ENCODE assay signal across 17 cellular contexts in the genomic region with DNA sequence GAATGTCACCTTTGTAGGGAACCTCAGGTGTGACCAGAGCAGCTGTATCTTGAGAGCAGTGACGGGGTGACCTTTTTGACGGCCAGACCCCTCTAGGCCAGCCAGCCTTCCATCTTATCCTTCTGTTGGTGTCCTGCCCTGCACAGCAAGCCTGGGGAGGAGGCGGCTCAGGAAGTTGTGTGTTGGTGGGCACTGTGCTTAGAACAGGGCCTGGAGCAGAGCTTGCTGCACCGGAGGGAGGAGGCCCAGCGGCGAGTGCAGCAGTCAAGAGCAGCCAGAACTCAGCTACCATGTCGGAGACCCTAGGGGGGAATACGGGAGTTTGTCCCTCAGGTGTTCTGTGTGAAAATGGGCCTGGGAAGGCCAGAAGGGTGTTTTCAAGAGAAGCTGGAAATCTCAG.
DNase-seq lines count a peak whose midpoint lies in the region; ATAC-seq and TF ChIP-seq lines count a peak whose summit lies in the region.
"Had no signal": no experiment of that assay in that cellular context is flagged by ENCODE, and none has a peak within 500 bp of the region (broad histone marks: within the 10 kb centered on the region; RNA-seq: fewer than 3 reads in every experiment).

No MANE protein-coding gene starts in this region.

- TF ChIP-seq CTCF in coronary artery (IDR thresholded peaks at IDR 0.05) (no peak), sigmoid colon (IDR thresholded peaks at IDR 0.05) (no peak)

- peak; percentile 6 for DNase-seq in activated CD4-positive, alpha-beta memory T cell treated with anti-CD3 and anti-CD28 coated beads, Interleukin-2, amount 10 ng/mL, durations not matched to agents 7 days and 5 days
- DNase-seq in activated CD4-positive, alpha-beta memory T cell treated with anti-CD3 and anti-CD28 coated beads for 36 hours, result no peak
- peak; percentile 45 for DNase-seq in coronary artery (ENCODE audit: low spot score)
- peak; percentile 47 for DNase-seq in mesenteric fat pad (ENCODE audit: low spot score)
- peak; percentile 14 for DNase-seq in sigmoid colon
- DNase-seq in SW 1271 (lab: John Stamatoyannopoulos, UW), result no peak
- no peak for DNase-seq in activated CD4-positive, alpha-beta T cell treated with anti-CD3 and anti-CD28 coated beads for 36 hours
- DNase-seq in HAP-1 (ENCODE audit: low spot score in 2 of 2), result no peak
- DNase-seq: CD4-positive, alpha-beta memory T cell; DMS153; DMS79; GF-D8; GOT3 had no signal

- POLR2A ChIA-PET in activated CD4-positive, alpha-beta memory T cell treated with anti-CD3 and anti-CD28 coated beads, Interleukin-2, amount 10 ng/mL, durations not matched to agents 7 days and 5 days (lab: Charles Lee), result no interaction called here
- POLR2A ChIA-PET in activated CD4-positive, alpha-beta memory T cell treated with anti-CD3 and anti-CD28 coated beads for 36 hours (lab: Charles Lee), result no interaction called here
- POLR2A ChIA-PET in activated CD4-positive, alpha-beta T cell treated with anti-CD3 and anti-CD28 coated beads for 36 hours (lab: Charles Lee), result interaction anchor here (0.6 to 0.7 kb wide), 3 partner anchors 242 to 1271 kb away, joined by 3 to 4 read pairs (median 3); partner anchors contain the start of gene THOC5

- in situ Hi-C loops in HAP-1 (cut with MboI; ENCODE audit: low sequenced_read_pairs), result no loop called here

- H3K9me3 ChIP-seq in sigmoid colon (no peaks in the 10 kb centered on the region), HAP-1 (no peaks in the 10 kb centered on the region)
- H3K9me3 ChIP-seq: BLaER1 had no signal

- no peak for ATAC-seq in activated CD4-positive, alpha-beta T cell treated with anti-CD3 and anti-CD28 coated beads for 36 hours
- ATAC-seq: HepG2 had no signal

- CTCF ChIA-PET in activated CD4-positive, alpha-beta memory T cell treated with anti-CD3 and anti-CD28 coated beads, Interleukin-2, amount 10 ng/mL, durations not matched to agents 7 days and 5 days (lab: Charles Lee), result no interaction called here
- CTCF ChIA-PET in activated CD4-positive, alpha-beta memory T cell treated with anti-CD3 and anti-CD28 coated beads for 36 hours (lab: Charles Lee), result no interaction called here
- CTCF ChIA-PET in activated CD4-positive, alpha-beta T cell treated with anti-CD3 and anti-CD28 coated beads for 36 hours (lab: Charles Lee), result no interaction called here

- H3K36me3 Mint-ChIP-seq in activated CD4-positive, alpha-beta memory T cell treated with anti-CD3 and anti-CD28 coated beads, Interleukin-2, amount 10 ng/mL, durations not matched to agents 7 days and 5 days (ENCODE audit: low read depth), result no peaks in the 10 kb centered on the region
- H3K36me3 Mint-ChIP-seq in activated CD4-positive, alpha-beta memory T cell treated with anti-CD3 and anti-CD28 coated beads for 36 hours, result no peaks in the 10 kb centered on the region
- H3K36me3 Mint-ChIP-seq in activated CD4-positive, alpha-beta T cell treated with anti-CD3 and anti-CD28 coated beads for 36 hours (ENCODE audit: low read depth), result no peaks in the 10 kb centered on the region
- H3K36me3 Mint-ChIP-seq: CD14-positive monocyte; CD4-positive, alpha-beta memory T cell had no signal

- no peak overlapping the region for H3K4me3 ChIP-seq in coronary artery
- H3K4me3 ChIP-seq in sigmoid colon, result no peak overlapping the region
- H3K4me3 ChIP-seq in HAP-1, result no peak overlapping the region
- H3K4me3 ChIP-seq: BLaER1 had no signal

- H3K27me3 ChIP-seq in sigmoid colon (peaks cover 0 to 60% (median 32%) of the 10 kb centered on the region in 3 donors), HAP-1 (ENCODE audit: low read depth) (peaks cover 23% of the 10 kb centered on the region)
- H3K27me3 ChIP-seq: BLaER1 had no signal

- no peaks in the 10 kb centered on the region for H3K36me3 ChIP-seq in sigmoid colon
- no peaks in the 10 kb centered on the region for H3K36me3 ChIP-seq in HAP-1 (replicated peaks)
- H3K36me3 ChIP-seq: BLaER1 had no signal

- peaks cover 14% of the 10 kb centered on the region for H3K4me1 Mint-ChIP-seq in activated CD4-positive, alpha-beta memory T cell treated with anti-CD3 and anti-CD28 coated beads, Interleukin-2, amount 10 ng/mL, durations not matched to agents 7 days and 5 days
- peaks cover 3% of the 10 kb centered on the region for H3K4me1 Mint-ChIP-seq in activated CD4-positive, alpha-beta memory T cell treated with anti-CD3 and anti-CD28 coated beads for 36 hours (ENCODE audit: low read depth)
- peaks cover 10% of the 10 kb centered on the region for H3K4me1 Mint-ChIP-seq in activated CD4-positive, alpha-beta T cell treated with anti-CD3 and anti-CD28 coated beads for 36 hours
- H3K4me1 Mint-ChIP-seq: CD14-positive monocyte had no signal

- intact Hi-C loops in activated CD4-positive, alpha-beta memory T cell treated with anti-CD3 and anti-CD28 coated beads for 36 hours (cut with micrococcal nuclease), result no loop called here
- intact Hi-C loops in sigmoid colon (cut with DNase I), result no loop called here
- intact Hi-C loops in activated CD4-positive, alpha-beta T cell treated with anti-CD3 and anti-CD28 coated beads for 36 hours (cut with DNase I, micrococcal nuclease), result no loop called here

- no peaks in the 10 kb centered on the region for H3K9me3 Mint-ChIP-seq in activated CD4-positive, alpha-beta memory T cell treated with anti-CD3 and anti-CD28 coated beads, Interleukin-2, amount 10 ng/mL, durations not matched to agents 7 days and 5 days
- H3K9me3 Mint-ChIP-seq in activated CD4-positive, alpha-beta memory T cell treated with anti-CD3 and anti-CD28 coated beads for 36 hours, result no peaks in the 10 kb centered on the region
- H3K9me3 Mint-ChIP-seq in activated CD4-positive, alpha-beta T cell treated with anti-CD3 and anti-CD28 coated beads for 36 hours (ENCODE audit: low read depth), result no peaks in the 10 kb centered on the region
- H3K9me3 Mint-ChIP-seq: CD4-positive, alpha-beta memory T cell had no signal

- H3K27me3 Mint-ChIP-seq in activated CD4-positive, alpha-beta memory T cell treated with anti-CD3 and anti-CD28 coated beads, Interleukin-2, amount 10 ng/mL, durations not matched to agents 7 days and 5 days, result peaks cover 40% of the 10 kb centered on the region
- H3K27me3 Mint-ChIP-seq in activated CD4-positive, alpha-beta memory T cell treated with anti-CD3 and anti-CD28 coated beads for 36 hours, result peaks cover 38% of the 10 kb centered on the region
- peaks cover 39% of the 10 kb centered on the region for H3K27me3 Mint-ChIP-seq in activated CD4-positive, alpha-beta T cell treated with anti-CD3 and anti-CD28 coated beads for 36 hours

- WGBS in sigmoid colon, 2 donors, result 93 to 95% methylated on average over 8 of the region's 8 CpGs

- no peak overlapping the region for H3K27ac Mint-ChIP-seq in activated CD4-positive, alpha-beta memory T cell treated with anti-CD3 and anti-CD28 coated beads, Interleukin-2, amount 10 ng/mL, durations not matched to agents 7 days and 5 days
- no peak overlapping the region for H3K27ac Mint-ChIP-seq in activated CD4-positive, alpha-beta memory T cell treated with anti-CD3 and anti-CD28 coated beads for 36 hours
- H3K27ac Mint-ChIP-seq in activated CD4-positive, alpha-beta T cell treated with anti-CD3 and anti-CD28 coated beads for 36 hours, result no peak overlapping the region
- H3K27ac Mint-ChIP-seq: CD14-positive monocyte; CD4-positive, alpha-beta memory T cell had no signal

- TF ChIP-seq EP300 in sigmoid colon (IDR thresholded peaks at IDR 0.05), result no peak

- H3K27ac ChIP-seq in coronary artery, result no peak overlapping the region
- H3K27ac ChIP-seq in sigmoid colon, result no peak overlapping the region
- H3K27ac ChIP-seq: 22Rv1, BLaER1 had no signal

- H3K4me1 ChIP-seq in sigmoid colon (peaks cover 0 to 13% (median 11%) of the 10 kb centered on the region in 4 donors), HAP-1 (no peaks in the 10 kb centered on the region)
- H3K4me1 ChIP-seq: BLaER1 had no signal

- no peak overlapping the region for H3K4me3 Mint-ChIP-seq in activated CD4-positive, alpha-beta memory T cell treated with anti-CD3 and anti-CD28 coated beads, Interleukin-2, amount 10 ng/mL, durations not matched to agents 7 days and 5 days
- no peak overlapping the region for H3K4me3 Mint-ChIP-seq in activated CD4-positive, alpha-beta memory T cell treated with anti-CD3 and anti-CD28 coated beads for 36 hours
- no peak overlapping the region for H3K4me3 Mint-ChIP-seq in activated CD4-positive, alpha-beta T cell treated with anti-CD3 and anti-CD28 coated beads for 36 hours

- no peak for TF ChIP-seq POLR2A in sigmoid colon (IDR thresholded peaks at IDR 0.05)

Comparison
In these comparisons a context has a peak if more than half of its experiments do, and no peak if none do; other contexts are left out.
1. DNase-seq: peak in activated CD4-positive, alpha-beta memory T cell treated with anti-CD3 and anti-CD28 coated beads, Interleukin-2, amount 10 ng/mL, durations not matched to agents 7 days and 5 days (single experiment), coronary artery (single experiment), mesenteric fat pad (single experiment) and sigmoid colon (single experiment); none in activated CD4-positive, alpha-beta memory T cell treated with anti-CD3 and anti-CD28 coated beads for 36 hours (single experiment), SW 1271 (0 of 2), activated CD4-positive, alpha-beta T cell treated with anti-CD3 and anti-CD28 coated beads for 36 hours (single experiment) and HAP-1 (0 of 2).